Comparison of ENCODE assay signal across 11 cellular contexts in genomic region chr4:1192493-1193205, GRCh38. TPM values are rescaled to one million over a fixed set of nuclear protein-coding genes. Genes with fewer than 3 reads are reported as not detected.
DNase-seq lines count a peak whose midpoint lies in the region; ATAC-seq, FAIRE-seq and TF ChIP-seq lines count a peak whose summit lies in the region.
"Had no signal": no experiment of that assay in that cellular context is flagged by ENCODE, and none has a peak within 500 bp of the region (broad histone marks: within the 10 kb centered on the region; RNA-seq: fewer than 3 reads in every experiment).

No MANE protein-coding gene starts in this region.

- TF ChIP-seq CTCF in HCT116 (IDR thresholded peaks at IDR 0.05 in 2 of 3, conservative IDR thresholded peaks at IDR 0.05 in 1 of 3; ENCODE audit: borderline replicate concordance in 1 of 3, insufficient read depth in 1 of 3, low read depth in 2 of 3, low read length in 2 of 3) (no peak), brain (conservative IDR thresholded peaks at IDR 0.05) (no peak), kidney (IDR thresholded peaks at IDR 0.05; ENCODE audit: borderline replicate concordance, extremely low read depth, insufficient read depth) (no peak), GM23338 (conservative IDR thresholded peaks at IDR 0.05; ENCODE audit: low read depth in 2 of 2) (no peak)

- BruUV-seq in HCT116 (replicated peaks; lab: Mats Ljungman, UMichigan), result no TSS peak

- H3K9me2 ChIP-seq in HCT116 (ENCODE audit: insufficient read depth), result no peaks in the 10 kb centered on the region
- H3K9me2 ChIP-seq in GM23338 (ENCODE audit: insufficient read depth), result no peaks in the 10 kb centered on the region

- TF ChIP-seq POLR2A in HCT116 (IDR thresholded peaks at IDR 0.05; ENCODE audit: borderline replicate concordance, extremely low read depth, insufficient read depth, insufficient read length), result no peak

- peak; percentile 71 for ATAC-seq in HCT116
- ATAC-seq in stimulated activated naive B cell treated with anti-CD40 and anti-IgM and Interleukin-4, amounts not matched to agents 10 μg/mL and 1 μg/mL and 100 μg/mL, for 72 hours (replicated peaks), result no peak
- no peak for ATAC-seq in GM18873 (IDR thresholded peaks at IDR 0.05; ENCODE audit: low FRiP score, unreplicated experiment)
- no peak for ATAC-seq in GM23338

- H3F3A ChIP-seq in GM23338 (replicated peaks; ENCODE audit: low read depth), result no peaks in the 10 kb centered on the region

- H2AFZ ChIP-seq in HCT116 (ENCODE audit: low read depth, low read length, poor library complexity, severe bottlenecking) (peak overlapping the region; percentile 80), GM23338 (no peak overlapping the region)

- H3K9ac ChIP-seq in HCT116 (ENCODE audit: low read length) (peak overlapping the region; percentile 22; the same call in 1 of the 2 replicates), kidney (ENCODE audit: low read length in 2 of 2) (peak overlapping the region in 1 of 2 donors; percentile 3)

- FAIRE-seq in kidney (lab: Jason Lieb, UNC), result no peak

- H3K4me3 ChIP-seq in HCT116 (replicated peaks in 1 of 2; ENCODE audit: low read depth in 1 of 2, low read length in 2 of 2), result 0 out of 4 replicates have a peak overlapping the region, but pooled peaks of 1 of the 2 experiments have one; percentile 10
- H3K4me3 ChIP-seq in kidney (ENCODE audit: low read length in 2 of 2), result no peak overlapping the region
- H3K4me3 ChIP-seq in GM23338, result no peak overlapping the region

- H3K4me1 Mint-ChIP-seq in brain (peaks cover 23% of the 10 kb centered on the region), GM23338 (no peaks in the 10 kb centered on the region)
- peaks cover 0 to 3% of the 10 kb centered on the region in 2 donors for H3K4me1 Mint-ChIP-seq in stimulated activated naive B cell treated with anti-CD40 and anti-IgM and Interleukin-4, amounts not matched to agents 10 μg/mL and 1 μg/mL and 100 μg/mL, for 72 hours

- H3K9me3 Mint-ChIP-seq in brain (peaks cover 0 to 4% (median 0%) of the 10 kb centered on the region in 5 experiments), GM23338 (peaks cover 2% of the 10 kb centered on the region; the same call in 1 of the 3 replicates)
- peaks cover 2 to 5% of the 10 kb centered on the region in 2 donors for H3K9me3 Mint-ChIP-seq in stimulated activated naive B cell treated with anti-CD40 and anti-IgM and Interleukin-4, amounts not matched to agents 10 μg/mL and 1 μg/mL and 100 μg/mL, for 72 hours

- RAD21 ChIA-PET in HCT116 (lab: Charles Lee; ENCODE audit: low non-redundant PET in 1 of 2, low total read pairs in 2 of 2, uncharacterized antibody in 2 of 2, unreplicated experiment in 2 of 2), result no interaction called here

- H3K4me3 Mint-ChIP-seq in brain, result peak overlapping the region in 2 of 5 experiments; percentile 17 to 56
- no peak overlapping the region for H3K4me3 Mint-ChIP-seq in stimulated activated naive B cell treated with anti-CD40 and anti-IgM and Interleukin-4, amounts not matched to agents 10 μg/mL and 1 μg/mL and 100 μg/mL, for 72 hours
- no peak overlapping the region for H3K4me3 Mint-ChIP-seq in GM23338

- H3K27me3 Mint-ChIP-seq in brain, result peaks cover 8% of the 10 kb centered on the region
- no peaks in the 10 kb centered on the region for H3K27me3 Mint-ChIP-seq in stimulated activated naive B cell treated with anti-CD40 and anti-IgM and Interleukin-4, amounts not matched to agents 10 μg/mL and 1 μg/mL and 100 μg/mL, for 72 hours
- H3K27me3 Mint-ChIP-seq in GM23338 (ENCODE audit: insufficient read depth, low read depth, poor library complexity), result peaks cover 6% of the 10 kb centered on the region

- POLR2A ChIA-PET in HCT116 (lab: Charles Lee), result no interaction called here

- H3K36me3 ChIP-seq in HCT116 (ENCODE audit: control insufficient read depth in 1 of 2, insufficient read depth in 2 of 2, low read length in 2 of 2), result no peaks in the 10 kb centered on the region
- no peaks in the 10 kb centered on the region for H3K36me3 ChIP-seq in kidney (ENCODE audit: control insufficient read depth in 1 of 2, insufficient read depth in 2 of 2, low read length in 2 of 2)
- no peaks in the 10 kb centered on the region for H3K36me3 ChIP-seq in GM23338 (ENCODE audit: insufficient read depth)

- DNase-seq in HCT116 (ENCODE audit: low read depth, low spot score), result no peak
- DNase-seq in kidney, result peak; percentile 84
- DNase-seq in stimulated activated naive B cell treated with anti-CD40 and anti-IgM and Interleukin-4, amounts not matched to agents 10 μg/mL and 1 μg/mL and 100 μg/mL, for 72 hours, result peak; percentile 0
- no peak for DNase-seq in retina
- no peak for DNase-seq in GM23338 (ENCODE audit: low spot score)
- no peak for DNase-seq in NCI-H510A (lab: John Stamatoyannopoulos, UW)
- DNase-seq: activated CD4-positive, CD25-positive, alpha-beta regulatory T cell; NCI-H2081 had no signal

- H3K79me2 ChIP-seq in HCT116 (ENCODE audit: insufficient read depth, low read length) (no peaks in the 10 kb centered on the region), GM23338 (replicated peaks; ENCODE audit: insufficient read depth) (no peaks in the 10 kb centered on the region)

- H3K36me3 Mint-ChIP-seq in brain (no peaks in the 10 kb centered on the region), GM23338 (ENCODE audit: low read depth) (no peaks in the 10 kb centered on the region)
- H3K36me3 Mint-ChIP-seq in stimulated activated naive B cell treated with anti-CD40 and anti-IgM and Interleukin-4, amounts not matched to agents 10 μg/mL and 1 μg/mL and 100 μg/mL, for 72 hours, result peaks cover 3 to 14% of the 10 kb centered on the region in 2 donors

- H3K27me3 ChIP-seq in HCT116 (ENCODE audit: insufficient read depth, low read length) (no peaks in the 10 kb centered on the region), GM23338 (ENCODE audit: insufficient read depth) (no peaks in the 10 kb centered on the region)

- no peaks in the 10 kb centered on the region for H3K9me3 ChIP-seq in HCT116 (ENCODE audit: control insufficient read depth in 1 of 2, insufficient read depth in 1 of 2, low read depth in 1 of 2, low read length in 2 of 2)
- H3K9me3 ChIP-seq in kidney (ENCODE audit: control insufficient read depth in 1 of 2, low read length in 2 of 2), result no peaks in the 10 kb centered on the region

- H3K27ac Mint-ChIP-seq in brain, result peak overlapping the region; percentile 80 to 98 (median 95)
- H3K27ac Mint-ChIP-seq in stimulated activated naive B cell treated with anti-CD40 and anti-IgM and Interleukin-4, amounts not matched to agents 10 μg/mL and 1 μg/mL and 100 μg/mL, for 72 hours, result no peak overlapping the region
- H3K27ac Mint-ChIP-seq in GM23338, result no peak overlapping the region
- H3K27ac Mint-ChIP-seq: progenitor cell of endocrine pancreas had no signal

- H4K20me1 ChIP-seq in HCT116 (ENCODE audit: insufficient read depth) (no peaks in the 10 kb centered on the region), GM23338 (replicated peaks; ENCODE audit: insufficient read depth) (no peaks in the 10 kb centered on the region)

- no peak for TF ChIP-seq RAD21 in HCT116 (IDR thresholded peaks at IDR 0.05; ENCODE audit: low read depth)

- H3K4me2 ChIP-seq in HCT116 (ENCODE audit: low read length) (peak overlapping the region; percentile 65), GM23338 (no peak overlapping the region)

- intact Hi-C loops in HCT116 (cut with micrococcal nuclease) (no loop called here), kidney (cut with DNase I) (no loop called here)

- H3K4me1 ChIP-seq in HCT116 (ENCODE audit: control insufficient read depth in 1 of 2, insufficient read depth in 2 of 2, low read length in 2 of 2) (peaks cover 13 to 17% of the 10 kb centered on the region in 2 experiments), kidney (ENCODE audit: control insufficient read depth in 1 of 2, insufficient read depth in 1 of 2, low read depth in 1 of 2, low read length in 2 of 2) (peaks cover 20 to 22% of the 10 kb centered on the region in 2 donors), GM23338 (ENCODE audit: insufficient read depth) (no peaks in the 10 kb centered on the region)

- H3K27ac ChIP-seq in HCT116 (ENCODE audit: low read depth, low read length) (peak overlapping the region; percentile 27; the same call in 1 of the 2 replicates), kidney (ENCODE audit: low read depth in 2 of 2, low read length in 2 of 2) (peak overlapping the region; percentile 40 to 82), GM23338 (ENCODE audit: low read depth) (no peak overlapping the region)

- CTCF ChIA-PET in HCT116 (lab: Charles Lee), result no interaction called here

TF ChIP-seq in HCT116, 20 proteins besides CTCF, POLR2A, EP300 and RAD21 (continues in another document):
- TF ChIP-seq CEBPB (IDR thresholded peaks at IDR 0.05; ENCODE audit: low read depth) (no peak), CBX3 (IDR thresholded peaks at IDR 0.05; ENCODE audit: low read depth) (no peak), YY1 (IDR thresholded peaks at IDR 0.05; ENCODE audit: extremely low read depth, insufficient replicate concordance, low read depth, low read length) (no peak), MAX (IDR thresholded peaks at IDR 0.05) (no peak), ELF1 (IDR thresholded peaks at IDR 0.05; ENCODE audit: borderline replicate concordance, low read depth) (no peak)

TF ChIP-seq in GM23338, 12 proteins besides CTCF, POLR2A, EP300 and RAD21 (continues in another document):
- TF ChIP-seq NANOG (IDR thresholded peaks at IDR 0.05; ENCODE audit: borderline replicate concordance) (no peak), EZH2 (IDR thresholded peaks at IDR 0.05; ENCODE audit: low read depth, unreplicated experiment) (no peak), EZH2phosphoT487 (IDR thresholded peaks at IDR 0.05; ENCODE audit: unreplicated experiment) (no peak)

RNA-seq across cellular contexts. Expression of gene SPON2, which starts 20.3 kb away (rescaled TPM):
- 1.5 TPM for total RNA-seq in HCT116 (2021; ENCODE audit: unreplicated experiment)
- 0.72 and 1.0 TPM in 2 replicates for polyA plus RNA-seq in HCT116 (2012)
- 3.1 TPM for polyA plus RNA-seq in brain (ENCODE audit: insufficient read depth, low read depth, low replicate concordance)
- total RNA-seq in kidney, result 116 TPM
- 16.7 TPM for polyA plus RNA-seq in kidney (ENCODE audit: insufficient read depth, low read depth, low replicate concordance)
- total RNA-seq in GM23338 (2014; rRNA removed; shearing (Covaris generic)), result 2.1 and 2.2 TPM in 2 replicates
- polyA plus RNA-seq in GM23338 (2016; fragmentation: Nextera tagmentation; extraction: Ambion mirVana), result 1.2 and 2.4 TPM in 2 replicates

RNA-seq across cellular contexts. Expression of gene CTBP1, which starts 56.3 kb away (rescaled TPM):
- 175 TPM for total RNA-seq in HCT116 (2021; ENCODE audit: unreplicated experiment)
- 225 and 299 TPM in 2 replicates for polyA plus RNA-seq in HCT116 (2012)
- polyA plus RNA-seq in brain (ENCODE audit: insufficient read depth, low read depth, low replicate concordance), result 208 TPM
- total RNA-seq in kidney, result 170 TPM
- polyA plus RNA-seq in kidney (ENCODE audit: insufficient read depth, low read depth, low replicate concordance), result 96.1 TPM
- 125 and 192 TPM in 2 replicates for total RNA-seq in GM23338 (2014; rRNA removed; shearing (Covaris generic))
- polyA plus RNA-seq in GM23338 (2016; fragmentation: Nextera tagmentation; extraction: Ambion mirVana), result 74.0 and 89.2 TPM in 2 replicates

Comparison
In these comparisons a context has a peak if more than half of its experiments do, and no peak if none do; other contexts are left out.
1. DNase-seq: peak in kidney (single experiment) and stimulated activated naive B cell treated with anti-CD40 and anti-IgM and Interleukin-4, amounts not matched to agents 10 μg/mL and 1 μg/mL and 100 μg/mL, for 72 hours (single experiment); none in HCT116 (single experiment), retina (single experiment), GM23338 (single experiment) and NCI-H510A (single experiment).
2. H3K27ac Mint-ChIP-seq: peak in brain (5 of 5); none in stimulated activated naive B cell treated with anti-CD40 and anti-IgM and Interleukin-4, amounts not matched to agents 10 μg/mL and 1 μg/mL and 100 μg/mL, for 72 hours (single experiment) and GM23338 (single experiment).
3. RNA of gene SPON2, which starts 20.3 kb away (total RNA-seq): 116 TPM in kidney (single experiment); 2.1 to 2.2 TPM in GM23338 and 1.5 TPM in HCT116 (single experiment); every median in the first group is over 10 times any median in the second.